ENCODE assay signal across 8 cellular contexts in genomic region chr11:65503606-65503922, GRCh38. TPM values are rescaled to one million over a fixed set of nuclear protein-coding genes. Genes with fewer than 3 reads are reported as not detected.
A peak's percentile ranks its signal among the peaks of the same experiment; 100 is the strongest.
DNase-seq lines count a peak whose midpoint lies in the region; ATAC-seq, FAIRE-seq and TF ChIP-seq lines count a peak whose summit lies in the region.

No MANE protein-coding gene starts in this region.

- peak overlapping the region; percentile 82 for H3K27ac Mint-ChIP-seq in activated CD4-positive, alpha-beta T cell treated with anti-CD3 and anti-CD28 coated beads, Interleukin-2, amount 10 ng/mL, durations not matched to agents 7 days and 5 days
- H3K27ac Mint-ChIP-seq in activated CD4-positive, alpha-beta T cell treated with anti-CD3 and anti-CD28 coated beads for 36 hours: no peak overlapping the region
- H3K27ac Mint-ChIP-seq in type B pancreatic cell: no peak overlapping the region

- DNase-seq in activated CD4-positive, alpha-beta T cell treated with anti-CD3 and anti-CD28 coated beads, Interleukin-2, amount 10 ng/mL, durations not matched to agents 7 days and 5 days: no peak
- no peak for DNase-seq in activated CD4-positive, alpha-beta T cell treated with anti-CD3 and anti-CD28 coated beads for 36 hours
- peak; percentile 36 for DNase-seq in adipocyte (ENCODE audit: low read depth)
- no peak for DNase-seq in HepG2 (ENCODE audit: low spot score)
- no peak for DNase-seq in tibial artery
- DNase-seq in type B pancreatic cell (ENCODE audit: extremely low spot score, unreplicated experiment): no peak
- DNase-seq in omental fat pad (ENCODE audit: low spot score): no peak

- H3K9me3 ChIP-seq in adipocyte (ENCODE audit: control insufficient read depth, low read length) (peaks cover 11% of the 10 kb centered on the region), HepG2 (ENCODE audit: low read length) (no peaks in the 10 kb centered on the region), tibial artery (no peaks in the 10 kb centered on the region)

- H3K36me3 Mint-ChIP-seq in activated CD4-positive, alpha-beta T cell treated with anti-CD3 and anti-CD28 coated beads, Interleukin-2, amount 10 ng/mL, durations not matched to agents 7 days and 5 days (ENCODE audit: low read depth): peaks cover 39% of the 10 kb centered on the region
- peaks cover 2% of the 10 kb centered on the region for H3K36me3 Mint-ChIP-seq in activated CD4-positive, alpha-beta T cell treated with anti-CD3 and anti-CD28 coated beads for 36 hours (ENCODE audit: low read depth)
- H3K36me3 Mint-ChIP-seq in type B pancreatic cell: peaks cover 37% of the 10 kb centered on the region

- 37% methylated on average over 3 of the region's 3 CpGs for WGBS in HepG2 (ENCODE audit: low lambda C conversion rate)

- H3K9ac ChIP-seq in adipocyte (ENCODE audit: low read length): peak overlapping the region; percentile 98
- H3K9ac ChIP-seq in HepG2 (ENCODE audit: insufficient read depth, low read depth, low read length): peak overlapping the region; percentile 99; the same call in 1 of the 2 replicates

- H4K20me1 ChIP-seq in HepG2 (ENCODE audit: insufficient read depth, low read length): peaks cover 77% of the 10 kb centered on the region

- no peak for ATAC-seq in activated CD4-positive, alpha-beta T cell treated with anti-CD3 and anti-CD28 coated beads for 36 hours
- ATAC-seq in HepG2: no peak
- no peak for ATAC-seq in omental fat pad (ENCODE audit: low FRiP score)
- ATAC-seq in HG03159 (IDR thresholded peaks at IDR 0.05; ENCODE audit: unreplicated experiment): no peak

- no peak overlapping the region for H3K27ac ChIP-seq in HepG2 (ENCODE audit: extremely low read length, insufficient read depth, low read length)
- peak overlapping the region; percentile 99 for H3K27ac ChIP-seq in tibial artery

- H3K36me3 ChIP-seq in adipocyte (ENCODE audit: control insufficient read depth, insufficient read depth, low read length, severe bottlenecking) (peaks cover 67% of the 10 kb centered on the region), HepG2 (replicated peaks in 1 of 2; ENCODE audit: control insufficient read depth in 1 of 2, insufficient read depth in 2 of 2, low read length in 2 of 2) (peaks cover 6 to 40% of the 10 kb centered on the region in 2 experiments), tibial artery (peaks cover 61 to 66% (median 65%) of the 10 kb centered on the region in 3 donors)

- no TSS peak for BruUV-seq in HepG2 (replicated peaks; lab: Mats Ljungman, UMichigan)

- no peak for TF ChIP-seq CTCF in HepG2 (CRISPR knock-in tag; IDR thresholded peaks at IDR 0.05)
- TF ChIP-seq CTCF in tibial artery (IDR thresholded peaks at IDR 0.05): no peak
- no peak for TF ChIP-seq CTCF in type B pancreatic cell (conservative IDR thresholded peaks at IDR 0.05)
- TF ChIP-seq CTCF in omental fat pad (IDR thresholded peaks at IDR 0.05): no peak

- POLR2A ChIA-PET in activated CD4-positive, alpha-beta T cell treated with anti-CD3 and anti-CD28 coated beads, Interleukin-2, amount 10 ng/mL, durations not matched to agents 7 days and 5 days (lab: Charles Lee): interaction anchor here (0.6 to 15.5 kb wide), 6 partner anchors 27 to 159 kb away, joined by 3 to 781 read pairs (median 4); partner anchors contain the start of genes NEAT1 and RELA
- POLR2A ChIA-PET in activated CD4-positive, alpha-beta T cell treated with anti-CD3 and anti-CD28 coated beads for 36 hours (lab: Charles Lee): interaction anchor here (0.7 to 25.9 kb wide), 10 partner anchors 10 to 566 kb away, joined by 3 to 1637 read pairs (median 8); partner anchors contain the start of genes FRMD8, NEAT1 and PACS1
- POLR2A ChIA-PET in HepG2 (lab: Yijun Ruan, JAX): interaction anchor here (0.6 to 27.3 kb wide), 8 partner anchors 11 to 146 kb away, joined by 3 to 1590 read pairs (median 7); partner anchors contain the start of gene NEAT1

- TF ChIP-seq RAD21 in HepG2 (CRISPR knock-in tag; IDR thresholded peaks at IDR 0.05): no peak

- no peak for FAIRE-seq in HepG2 (lab: Jason Lieb, UNC)

- H3K9me3 Mint-ChIP-seq in activated CD4-positive, alpha-beta T cell treated with anti-CD3 and anti-CD28 coated beads, Interleukin-2, amount 10 ng/mL, durations not matched to agents 7 days and 5 days: no peaks in the 10 kb centered on the region
- H3K9me3 Mint-ChIP-seq in activated CD4-positive, alpha-beta T cell treated with anti-CD3 and anti-CD28 coated beads for 36 hours (ENCODE audit: low read depth): no peaks in the 10 kb centered on the region
- no peaks in the 10 kb centered on the region for H3K9me3 Mint-ChIP-seq in type B pancreatic cell

- in situ Hi-C loops in HepG2 (cut with HindIII; ENCODE audit: extremely low pct_ligation_motif_present, low pct_unique_long_range_greater_than_20kb): loop anchor here (10.0 kb wide), 1 partner anchor 49 kb away; no protein-coding TSS in a partner anchor

- CTCF ChIA-PET in activated CD4-positive, alpha-beta T cell treated with anti-CD3 and anti-CD28 coated beads, Interleukin-2, amount 10 ng/mL, durations not matched to agents 7 days and 5 days (lab: Charles Lee): no interaction called here
- CTCF ChIA-PET in activated CD4-positive, alpha-beta T cell treated with anti-CD3 and anti-CD28 coated beads for 36 hours (lab: Charles Lee): interaction anchor here (0.6 kb wide), 1 partner anchor 485 kb away, joined by 3 read pairs; no protein-coding TSS in a partner anchor
- CTCF ChIA-PET in HepG2 (lab: Yijun Ruan, JAX; ENCODE audit: low intra/inter-chr PET ratio, low total read pairs): no interaction called here

- no peak for TF ChIP-seq EP300 in HepG2 (IDR thresholded peaks at IDR 0.05; ENCODE audit: low read depth in 2 of 2, low read length in 2 of 2)
- TF ChIP-seq EP300 in HepG2 (CRISPR knock-in tag; IDR thresholded peaks at IDR 0.05; ENCODE audit: borderline replicate concordance): no peak

- H2AFZ ChIP-seq in HepG2 (ENCODE audit: low read length): no peak overlapping the region

- H3K4me3 Mint-ChIP-seq in activated CD4-positive, alpha-beta T cell treated with anti-CD3 and anti-CD28 coated beads, Interleukin-2, amount 10 ng/mL, durations not matched to agents 7 days and 5 days: no peak overlapping the region
- H3K4me3 Mint-ChIP-seq in activated CD4-positive, alpha-beta T cell treated with anti-CD3 and anti-CD28 coated beads for 36 hours: no peak overlapping the region
- H3K4me3 Mint-ChIP-seq in type B pancreatic cell: no peak overlapping the region

- H3K4me2 ChIP-seq in HepG2 (ENCODE audit: low read depth, low read length): peak overlapping the region; percentile 78

- H3K79me2 ChIP-seq in HepG2 (ENCODE audit: insufficient read depth, low read length): peaks cover 73% of the 10 kb centered on the region

- H3K27me3 ChIP-seq in adipocyte (replicated peaks; ENCODE audit: control insufficient read depth, insufficient read depth, low read length) (no peaks in the 10 kb centered on the region), HepG2 (ENCODE audit: control insufficient read depth in 1 of 2, insufficient read depth in 2 of 2, low read length in 2 of 2) (no peaks in the 10 kb centered on the region; a peak in 2 of 5 replicates), tibial artery (no peaks in the 10 kb centered on the region)

- intact Hi-C loops in activated CD4-positive, alpha-beta T cell treated with anti-CD3 and anti-CD28 coated beads for 36 hours (cut with DNase I, micrococcal nuclease): no loop called here
- intact Hi-C loops in HepG2 (cut with micrococcal nuclease; ENCODE audit: unreplicated experiment): loop anchor here (2.0 kb wide), 1 partner anchor 81 kb away; the partner anchor contains the start of gene NEAT1
- intact Hi-C loops in tibial artery (cut with DNase I; ENCODE audit: low total_unique reads): no loop called here

- peaks cover 44% of the 10 kb centered on the region for H3K4me1 Mint-ChIP-seq in activated CD4-positive, alpha-beta T cell treated with anti-CD3 and anti-CD28 coated beads, Interleukin-2, amount 10 ng/mL, durations not matched to agents 7 days and 5 days
- peaks cover 50% of the 10 kb centered on the region for H3K4me1 Mint-ChIP-seq in activated CD4-positive, alpha-beta T cell treated with anti-CD3 and anti-CD28 coated beads for 36 hours
- peaks cover 38% of the 10 kb centered on the region for H3K4me1 Mint-ChIP-seq in type B pancreatic cell (ENCODE audit: unreplicated experiment)

- H3K4me1 ChIP-seq in adipocyte (ENCODE audit: control insufficient read depth, insufficient read depth, low read length) (no peaks in the 10 kb centered on the region), HepG2 (ENCODE audit: insufficient read depth, low read length) (peaks cover 51% of the 10 kb centered on the region), tibial artery (peaks cover 0 to 37% (median 12%) of the 10 kb centered on the region in 4 donors)

- TF ChIP-seq POLR2A in HepG2 (IDR thresholded peaks at IDR 0.05; ENCODE audit: insufficient read depth in 1 of 2, low read depth in 2 of 2, low read length in 2 of 2): no peak

- H3K4me3 ChIP-seq in adipocyte (ENCODE audit: low read length) (peak overlapping the region; percentile 90), HepG2 (replicated peaks in 1 of 3; ENCODE audit: insufficient read depth in 1 of 3, low read depth in 2 of 3, low read length in 3 of 3) (peak overlapping the region; percentile 85 to 93 (median 89); a peak in 5 of 6 replicates), tibial artery (peak overlapping the region; percentile 74 to 86)

- H3K27me3 Mint-ChIP-seq in activated CD4-positive, alpha-beta T cell treated with anti-CD3 and anti-CD28 coated beads, Interleukin-2, amount 10 ng/mL, durations not matched to agents 7 days and 5 days: peaks cover 1% of the 10 kb centered on the region
- no peaks in the 10 kb centered on the region for H3K27me3 Mint-ChIP-seq in activated CD4-positive, alpha-beta T cell treated with anti-CD3 and anti-CD28 coated beads for 36 hours
- H3K27me3 Mint-ChIP-seq in type B pancreatic cell: peaks cover 50% of the 10 kb centered on the region

RNA-seq across cellular contexts. Expression of gene MALAT1, which starts 4.7 kb away (rescaled TPM):
- total RNA-seq in activated CD4-positive, alpha-beta T cell treated with anti-CD3 and anti-CD28 coated beads, Interleukin-2, amount 10 ng/mL, durations not matched to agents 7 days and 5 days: 1,000 to 10,000 TPM; 7,183 to 8,252 TPM
- total RNA-seq in activated CD4-positive, alpha-beta T cell treated with anti-CD3 and anti-CD28 coated beads for 36 hours: 1,000 to 10,000 TPM; 7,016 to 9,748 TPM
- 302 and 1,237 TPM in 2 replicates for total RNA-seq in HepG2 (2016; rRNA removed; fragmentation: Illumina TruSeq; extraction: Trizol)
- total RNA-seq in HepG2 (2016; cell fraction: cytosol; rRNA removed; fragmentation: Illumina TruSeq; extraction: Trizol; ENCODE audit: low read depth): 281 and 317 TPM in 2 replicates
- 283 and 1,071 TPM in 2 replicates for total RNA-seq in HepG2 (2016; cell fraction: insoluble cytoplasmic fraction; rRNA removed; fragmentation: Illumina TruSeq; extraction: Trizol)
- 241 and 289 TPM in 2 replicates for total RNA-seq in HepG2 (2016; cell fraction: membrane; rRNA removed; fragmentation: Illumina TruSeq; extraction: Trizol)
- total RNA-seq in HepG2 (2016; cell fraction: nucleus; rRNA removed; fragmentation: Illumina TruSeq; extraction: Trizol): 8,751 and 9,202 TPM in 2 replicates
- polyA plus RNA-seq in HepG2 (2011; rRNA removed): 143 and 217 TPM in 2 replicates
- 13.0 and 14.3 TPM in 2 replicates for polyA plus RNA-seq in HepG2 (2011; cell fraction: cytosol; rRNA removed)
- polyA plus RNA-seq in HepG2 (2011; cell fraction: nucleus; rRNA removed): 1,021 and 1,816 TPM in 2 replicates
- polyA plus RNA-seq in HepG2 (2012): 177 and 330 TPM in 2 replicates
- 1.1 and 1.4 TPM in 2 replicates for polyA plus RNA-seq in HepG2 (2016; cell fraction: cytosol; fragmentation: Illumina TruSeq; extraction: Trizol; ENCODE audit: low read depth)
- polyA plus RNA-seq in HepG2 (2016; cell fraction: insoluble cytoplasmic fraction; fragmentation: Illumina TruSeq; extraction: Trizol; ENCODE audit: low read depth): 3.9 and 6.5 TPM in 2 replicates
- 1.8 and 10.3 TPM in 2 replicates for polyA plus RNA-seq in HepG2 (2016; cell fraction: membrane; fragmentation: Illumina TruSeq; extraction: Trizol; ENCODE audit: low read depth)
- 153 and 182 TPM in 2 replicates for polyA plus RNA-seq in HepG2 (2016; cell fraction: nucleus; fragmentation: Illumina TruSeq; extraction: Trizol; ENCODE audit: insufficient read depth, low read depth)
- polyA minus RNA-seq in HepG2 (2011; rRNA and poly(A)+ RNA removed; ENCODE audit: low replicate concordance): 900 and 8,115 TPM in 2 replicates
- 295 and 335 TPM in 2 replicates for polyA minus RNA-seq in HepG2 (2011; cell fraction: cytosol; rRNA and poly(A)+ RNA removed)
- polyA minus RNA-seq in HepG2 (2011; cell fraction: nucleus; rRNA and poly(A)+ RNA removed): 13,373 and 18,071 TPM in 2 replicates
- 4,133 and 6,276 TPM in 2 replicates for total RNA-seq in type B pancreatic cell (ENCODE audit: low replicate concordance)
- total RNA-seq in omental fat pad: over 10,000 TPM; 11,614 to 21,764 (median 16,063) TPM

RNA-seq across cellular contexts. Expression of gene SCYL1, which starts 21.3 kb away (rescaled TPM):
- 10 to 100 TPM; 59.1 to 62.1 TPM for total RNA-seq in activated CD4-positive, alpha-beta T cell treated with anti-CD3 and anti-CD28 coated beads, Interleukin-2, amount 10 ng/mL, durations not matched to agents 7 days and 5 days
- 10 to 100 TPM; 66.5 to 78.8 TPM for total RNA-seq in activated CD4-positive, alpha-beta T cell treated with anti-CD3 and anti-CD28 coated beads for 36 hours
- 61.7 and 65.9 TPM in 2 replicates for total RNA-seq in HepG2 (2016; rRNA removed; fragmentation: Illumina TruSeq; extraction: Trizol)
- total RNA-seq in HepG2 (2016; cell fraction: cytosol; rRNA removed; fragmentation: Illumina TruSeq; extraction: Trizol; ENCODE audit: low read depth): 25.8 and 30.8 TPM in 2 replicates
- 61.5 and 71.8 TPM in 2 replicates for total RNA-seq in HepG2 (2016; cell fraction: insoluble cytoplasmic fraction; rRNA removed; fragmentation: Illumina TruSeq; extraction: Trizol)
- 42.4 and 48.2 TPM in 2 replicates for total RNA-seq in HepG2 (2016; cell fraction: membrane; rRNA removed; fragmentation: Illumina TruSeq; extraction: Trizol)
- total RNA-seq in HepG2 (2016; cell fraction: nucleus; rRNA removed; fragmentation: Illumina TruSeq; extraction: Trizol): 43.2 and 44.5 TPM in 2 replicates
- polyA plus RNA-seq in HepG2 (2011; rRNA removed): 103 and 122 TPM in 2 replicates
- 86.0 and 134 TPM in 2 replicates for polyA plus RNA-seq in HepG2 (2011; cell fraction: cytosol; rRNA removed)
- 217 and 274 TPM in 2 replicates for polyA plus RNA-seq in HepG2 (2011; cell fraction: nucleus; rRNA removed)
- polyA plus RNA-seq in HepG2 (2012): 38.8 and 49.2 TPM in 2 replicates
- 18.7 and 21.2 TPM in 2 replicates for polyA plus RNA-seq in HepG2 (2016; cell fraction: cytosol; fragmentation: Illumina TruSeq; extraction: Trizol; ENCODE audit: low read depth)
- 66.5 and 66.9 TPM in 2 replicates for polyA plus RNA-seq in HepG2 (2016; cell fraction: insoluble cytoplasmic fraction; fragmentation: Illumina TruSeq; extraction: Trizol; ENCODE audit: low read depth)
- 31.2 and 33.8 TPM in 2 replicates for polyA plus RNA-seq in HepG2 (2016; cell fraction: membrane; fragmentation: Illumina TruSeq; extraction: Trizol; ENCODE audit: low read depth)
- polyA plus RNA-seq in HepG2 (2016; cell fraction: nucleus; fragmentation: Illumina TruSeq; extraction: Trizol; ENCODE audit: insufficient read depth, low read depth): 90.8 and 91.5 TPM in 2 replicates
- 110 and 139 TPM in 2 replicates for polyA minus RNA-seq in HepG2 (2011; rRNA and poly(A)+ RNA removed; ENCODE audit: low replicate concordance)
- polyA minus RNA-seq in HepG2 (2011; cell fraction: cytosol; rRNA and poly(A)+ RNA removed): 43.9 and 59.3 TPM in 2 replicates
- polyA minus RNA-seq in HepG2 (2011; cell fraction: nucleus; rRNA and poly(A)+ RNA removed): 34.2 and 36.4 TPM in 2 replicates
- 79.4 and 80.4 TPM in 2 replicates for total RNA-seq in type B pancreatic cell (ENCODE audit: low replicate concordance)
- total RNA-seq in omental fat pad: 100 to 1,000 TPM in 1 of 4 donors, 10 to 100 TPM in 3; 75.4 to 105 (median 88.8) TPM

RNA-seq across cellular contexts. Expression of gene LTBP3, which starts 54.6 kb away (rescaled TPM):
- total RNA-seq in activated CD4-positive, alpha-beta T cell treated with anti-CD3 and anti-CD28 coated beads, Interleukin-2, amount 10 ng/mL, durations not matched to agents 7 days and 5 days: 10 to 100 TPM; 80.2 to 92.5 TPM
- 10 to 100 TPM; 57.8 to 72.7 TPM for total RNA-seq in activated CD4-positive, alpha-beta T cell treated with anti-CD3 and anti-CD28 coated beads for 36 hours
- 4.2 and 12.2 TPM in 2 replicates for total RNA-seq in HepG2 (2016; rRNA removed; fragmentation: Illumina TruSeq; extraction: Trizol)
- total RNA-seq in HepG2 (2016; cell fraction: cytosol; rRNA removed; fragmentation: Illumina TruSeq; extraction: Trizol; ENCODE audit: low read depth): 3.8 and 4.6 TPM in 2 replicates
- 3.1 and 14.2 TPM in 2 replicates for total RNA-seq in HepG2 (2016; cell fraction: insoluble cytoplasmic fraction; rRNA removed; fragmentation: Illumina TruSeq; extraction: Trizol)
- total RNA-seq in HepG2 (2016; cell fraction: membrane; rRNA removed; fragmentation: Illumina TruSeq; extraction: Trizol): 6.5 and 7.6 TPM in 2 replicates
- total RNA-seq in HepG2 (2016; cell fraction: nucleus; rRNA removed; fragmentation: Illumina TruSeq; extraction: Trizol): 18.0 and 20.1 TPM in 2 replicates
- 60.3 and 68.1 TPM in 2 replicates for polyA plus RNA-seq in HepG2 (2011; rRNA removed)
- 16.4 and 24.6 TPM in 2 replicates for polyA plus RNA-seq in HepG2 (2011; cell fraction: cytosol; rRNA removed)
- polyA plus RNA-seq in HepG2 (2011; cell fraction: nucleus; rRNA removed): 549 and 694 TPM in 2 replicates
- 41.0 and 45.6 TPM in 2 replicates for polyA plus RNA-seq in HepG2 (2012)
- 2.1 and 2.8 TPM in 2 replicates for polyA plus RNA-seq in HepG2 (2016; cell fraction: cytosol; fragmentation: Illumina TruSeq; extraction: Trizol; ENCODE audit: low read depth)
- polyA plus RNA-seq in HepG2 (2016; cell fraction: insoluble cytoplasmic fraction; fragmentation: Illumina TruSeq; extraction: Trizol; ENCODE audit: low read depth): 7.3 and 9.4 TPM in 2 replicates
- 6.0 and 7.1 TPM in 2 replicates for polyA plus RNA-seq in HepG2 (2016; cell fraction: membrane; fragmentation: Illumina TruSeq; extraction: Trizol; ENCODE audit: low read depth)
- polyA plus RNA-seq in HepG2 (2016; cell fraction: nucleus; fragmentation: Illumina TruSeq; extraction: Trizol; ENCODE audit: insufficient read depth, low read depth): 129 and 139 TPM in 2 replicates
- 12.7 and 25.1 TPM in 2 replicates for polyA minus RNA-seq in HepG2 (2011; rRNA and poly(A)+ RNA removed; ENCODE audit: low replicate concordance)
- 13.7 and 23.3 TPM in 2 replicates for polyA minus RNA-seq in HepG2 (2011; cell fraction: cytosol; rRNA and poly(A)+ RNA removed)
- 36.4 and 39.8 TPM in 2 replicates for polyA minus RNA-seq in HepG2 (2011; cell fraction: nucleus; rRNA and poly(A)+ RNA removed)
- 71.8 and 74.1 TPM in 2 replicates for total RNA-seq in type B pancreatic cell (ENCODE audit: low replicate concordance)
- total RNA-seq in omental fat pad: 10 to 100 TPM; 67.3 to 84.8 (median 76.5) TPM
